ENCODE assay signal across 20 cellular contexts in genomic region chr4:108529102-108529501, GRCh38.
"Had no signal": no experiment of that assay in that cellular context is flagged by ENCODE, and none has a peak within 500 bp of the region (broad histone marks: within the 10 kb centered on the region; RNA-seq: fewer than 3 reads in every experiment).

No MANE protein-coding gene starts in this region.

- H3K27ac Mint-ChIP-seq: activated B cell treated with CpG ODN at 0.5 μM for 24 hours; activated CD4-positive, alpha-beta memory T cell treated with anti-CD3 and anti-CD28 coated beads for 36 hours; progenitor cell of endocrine pancreas; stimulated activated naive B cell treated with anti-CD40 and anti-IgM and Interleukin-4, amounts not matched to agents 10 μg/mL and 1 μg/mL and 100 μg/mL, for 72 hours; type B pancreatic cell had no signal

- H3K4me3 ChIP-seq: mucosa of descending colon, sigmoid colon, testis, vagina had no signal

- H3K27ac ChIP-seq: sigmoid colon, testis, vagina had no signal

- DNase-seq: activated B cell treated with CpG ODN at 0.5 μM for 24 hours; activated CD4-positive, alpha-beta memory T cell treated with anti-CD3 and anti-CD28 coated beads for 36 hours; activated CD4-positive, alpha-beta T cell treated with anti-CD3 and anti-CD28 coated beads for 36 hours; activated CD8-positive, alpha-beta memory T cell treated with anti-CD3 and anti-CD28 coated beads, Interleukin-2, amount 10 ng/mL, durations not matched to agents 7 days and 5 days; activated effector memory CD4-positive, alpha-beta T cell treated with anti-CD3 and anti-CD28 coated beads, Interleukin-2, amount 50 U/mL, for 16 hours; activated T-cell treated with anti-CD3 and anti-CD28 coated beads for 4 hours; cortex of kidney; left colon; mesenchymal stem cell; mucosa of descending colon; retina; sigmoid colon; stimulated activated CD4-positive, alpha-beta T cell treated with anti-CD3 and anti-CD28 coated beads, Interleukin-2, amount 100 ng/mL, for 48 hours; stimulated activated CD8-positive, alpha-beta memory T cell treated with anti-CD3 and anti-CD28 coated beads, Interleukin-4, amount 100 ng/mL, for 48 hours; stimulated activated naive B cell treated with anti-CD40 and anti-IgM and Interleukin-4, amounts not matched to agents 10 μg/mL and 1 μg/mL and 100 μg/mL, for 72 hours; T1000; testis had no signal

- H3K27me3 ChIP-seq: sigmoid colon, testis, vagina had no signal

- H3K9me3 Mint-ChIP-seq: activated B cell treated with CpG ODN at 0.5 μM for 24 hours, type B pancreatic cell had no signal

- H3K27me3 Mint-ChIP-seq: activated CD4-positive, alpha-beta memory T cell treated with anti-CD3 and anti-CD28 coated beads for 36 hours; activated CD4-positive, alpha-beta T cell treated with anti-CD3 and anti-CD28 coated beads for 36 hours; activated CD8-positive, alpha-beta memory T cell treated with anti-CD3 and anti-CD28 coated beads, Interleukin-2, amount 10 ng/mL, durations not matched to agents 7 days and 5 days had no signal

- H3K9me3 ChIP-seq: mucosa of descending colon, sigmoid colon, testis, vagina had no signal

- H3K4me3 Mint-ChIP-seq: activated B cell treated with CpG ODN at 0.5 μM for 24 hours; activated CD4-positive, alpha-beta memory T cell treated with anti-CD3 and anti-CD28 coated beads for 36 hours; activated CD4-positive, alpha-beta T cell treated with anti-CD3 and anti-CD28 coated beads for 36 hours; stimulated activated naive B cell treated with anti-CD40 and anti-IgM and Interleukin-4, amounts not matched to agents 10 μg/mL and 1 μg/mL and 100 μg/mL, for 72 hours; type B pancreatic cell had no signal

- ATAC-seq: activated CD4-positive, alpha-beta T cell treated with anti-CD3 and anti-CD28 coated beads for 36 hours; activated CD8-positive, alpha-beta memory T cell treated with anti-CD3 and anti-CD28 coated beads, Interleukin-2, amount 10 ng/mL, durations not matched to agents 7 days and 5 days; left colon; mucosa of descending colon; stimulated activated naive B cell treated with anti-CD40 and anti-IgM and Interleukin-4, amounts not matched to agents 10 μg/mL and 1 μg/mL and 100 μg/mL, for 72 hours had no signal

- H3K36me3 Mint-ChIP-seq: type B pancreatic cell had no signal

- H3K4me1 ChIP-seq: sigmoid colon, testis, vagina had no signal

- H3K36me3 ChIP-seq: sigmoid colon, vagina had no signal
